19 cellular contexts compared by ENCODE assay signal in the genomic region with DNA sequence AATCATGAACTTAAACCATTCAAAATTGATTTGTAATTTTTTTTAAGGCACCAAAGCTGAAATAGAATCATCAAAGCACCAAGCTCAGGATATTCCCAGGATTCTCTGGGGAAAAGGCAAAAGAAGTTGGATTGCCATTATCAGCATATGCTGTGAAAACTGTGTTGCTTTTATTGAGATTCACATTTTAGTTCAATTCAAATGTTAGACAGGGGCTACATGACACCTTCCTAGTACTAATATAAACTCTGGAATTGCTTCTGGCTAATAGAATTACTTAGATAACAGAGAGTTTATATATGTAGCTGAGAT. TPM values are rescaled to one million over a fixed set of nuclear protein-coding genes. Genes with fewer than 3 reads are reported as not detected.
DNase-seq lines count a peak whose midpoint lies in the region; ATAC-seq and TF ChIP-seq lines count a peak whose summit lies in the region.
"Had no signal": no experiment of that assay in that cellular context is flagged by ENCODE, and none has a peak within 500 bp of the region (broad histone marks: within the 10 kb centered on the region; RNA-seq: fewer than 3 reads in every experiment).

No MANE protein-coding gene starts in this region.

- H3K36me3 ChIP-seq in heart right ventricle = peaks cover 0 to 64% (median 0%) of the 10 kb centered on the region in 9 donors
- peaks cover 0 to 46% (median 0%) of the 10 kb centered on the region in 3 donors for H3K36me3 ChIP-seq in tibial nerve
- H3K36me3 ChIP-seq: neural progenitor cell had no signal

- peaks cover 43% of the 10 kb centered on the region for H3K36me3 Mint-ChIP-seq in dendritic cell treated with granulocyte-macrophage colony-stimulating factor and Interleukin-4, amounts not matched to agents 40 ng/mL and 50 ng/mL, for 4 days (ENCODE audit: low read depth)
- H3K36me3 Mint-ChIP-seq in osteocyte (ENCODE audit: unreplicated experiment) = peaks cover 11% of the 10 kb centered on the region

- TF ChIP-seq POLR2A in tibial nerve (IDR thresholded peaks at IDR 0.05) = no peak

- no peak for ATAC-seq in heart right ventricle
- ATAC-seq: A549, T-cell had no signal

- no peak for TF ChIP-seq EP300 in tibial nerve (IDR thresholded peaks at IDR 0.05)

- H3K9me3 ChIP-seq in heart right ventricle (no peaks in the 10 kb centered on the region), tibial nerve (no peaks in the 10 kb centered on the region)
- H3K9me3 ChIP-seq: A549; BLaER1 treated with 17β-estradiol and CSF1 and Interleukin-3, amounts not matched to agents 10 nM and 100 nM had no signal

- peak overlapping the region; percentile 87 for H3K27ac Mint-ChIP-seq in dendritic cell treated with granulocyte-macrophage colony-stimulating factor and Interleukin-4, amounts not matched to agents 40 ng/mL and 50 ng/mL, for 4 days
- H3K27ac Mint-ChIP-seq in osteocyte (ENCODE audit: unreplicated experiment) = peak overlapping the region; percentile 16
- H3K27ac Mint-ChIP-seq: activated CD4-positive, alpha-beta T cell treated with anti-CD3 and anti-CD28 coated beads, Interleukin-2, amount 10 ng/mL, durations not matched to agents 7 days and 5 days; neural progenitor cell had no signal

- peak overlapping the region; percentile 1 for H3K4me3 Mint-ChIP-seq in dendritic cell treated with granulocyte-macrophage colony-stimulating factor and Interleukin-4, amounts not matched to agents 40 ng/mL and 50 ng/mL, for 4 days
- H3K4me3 Mint-ChIP-seq in osteocyte (ENCODE audit: unreplicated experiment) = no peak overlapping the region
- H3K4me3 Mint-ChIP-seq: activated CD4-positive, alpha-beta T cell treated with anti-CD3 and anti-CD28 coated beads, Interleukin-2, amount 10 ng/mL, durations not matched to agents 7 days and 5 days; endodermal cell; neural progenitor cell; T-cell had no signal

- H3K27me3 ChIP-seq in heart right ventricle = no peaks in the 10 kb centered on the region
- H3K27me3 ChIP-seq in tibial nerve = no peaks in the 10 kb centered on the region
- H3K27me3 ChIP-seq: BLaER1 treated with 17β-estradiol and CSF1 and Interleukin-3, amounts not matched to agents 10 nM and 100 nM; neural progenitor cell had no signal

- in situ Hi-C loops in KBM-7 (cut with MboI; ENCODE audit: low pct_unique_long_range_greater_than_20kb, low sequenced_read_pairs) = no loop called here

- no peak overlapping the region for H3K4me3 ChIP-seq in heart right ventricle
- H3K4me3 ChIP-seq in tibial nerve = no peak overlapping the region
- H3K4me3 ChIP-seq: A549; BLaER1 treated with 17β-estradiol and CSF1 and Interleukin-3, amounts not matched to agents 10 nM and 100 nM; neural progenitor cell had no signal

- H3K9me3 Mint-ChIP-seq in dendritic cell treated with granulocyte-macrophage colony-stimulating factor and Interleukin-4, amounts not matched to agents 40 ng/mL and 50 ng/mL, for 4 days = no peaks in the 10 kb centered on the region
- no peaks in the 10 kb centered on the region for H3K9me3 Mint-ChIP-seq in osteocyte (ENCODE audit: unreplicated experiment)
- H3K9me3 Mint-ChIP-seq: activated CD4-positive, alpha-beta T cell treated with anti-CD3 and anti-CD28 coated beads, Interleukin-2, amount 10 ng/mL, durations not matched to agents 7 days and 5 days; endodermal cell; neural progenitor cell; T-cell had no signal

- peaks cover 2 to 55% (median 18%) of the 10 kb centered on the region in 9 donors for H3K4me1 ChIP-seq in heart right ventricle
- H3K4me1 ChIP-seq in tibial nerve = peaks cover 0 to 32% (median 4%) of the 10 kb centered on the region in 4 donors
- H3K4me1 ChIP-seq: A549 had no signal

- intact Hi-C loops in heart right ventricle (cut with DNase I) (no loop called here), cardiac septum (cut with DNase I) (no loop called here)
- intact Hi-C loops in dendritic cell treated with granulocyte-macrophage colony-stimulating factor and Interleukin-4, amounts not matched to agents 40 ng/mL and 50 ng/mL, for 4 days (cut with micrococcal nuclease) = no loop called here

- no peak for TF ChIP-seq CTCF in heart right ventricle (IDR thresholded peaks at IDR 0.05)
- TF ChIP-seq CTCF in osteocyte (IDR thresholded peaks at IDR 0.05) = no peak
- no peak for TF ChIP-seq CTCF in tibial nerve (IDR thresholded peaks at IDR 0.05)

- no peaks in the 10 kb centered on the region for H3K27me3 Mint-ChIP-seq in dendritic cell treated with granulocyte-macrophage colony-stimulating factor and Interleukin-4, amounts not matched to agents 40 ng/mL and 50 ng/mL, for 4 days
- H3K27me3 Mint-ChIP-seq in osteocyte (ENCODE audit: unreplicated experiment) = no peaks in the 10 kb centered on the region
- H3K27me3 Mint-ChIP-seq: activated CD4-positive, alpha-beta T cell treated with anti-CD3 and anti-CD28 coated beads, Interleukin-2, amount 10 ng/mL, durations not matched to agents 7 days and 5 days; T-cell had no signal

- DNase-seq in heart right ventricle = no peak
- DNase-seq in cardiac septum (ENCODE audit: low spot score) = no peak
- DNase-seq in osteocyte (ENCODE audit: extremely low spot score, unreplicated experiment) = no peak
- no peak for DNase-seq in tibial nerve (ENCODE audit: low spot score in 2 of 2)
- DNase-seq in NCI-H128 (lab: John Stamatoyannopoulos, UW; ENCODE audit: unreplicated experiment) = no peak
- DNase-seq in mesenteric fat pad (ENCODE audit: low spot score) = no peak
- no peak for DNase-seq in KBM-7
- DNase-seq: activated CD4-positive, alpha-beta T cell treated with anti-CD3 and anti-CD28 coated beads, Interleukin-2, amount 10 ng/mL, durations not matched to agents 7 days and 5 days; activated naive CD4-positive, alpha-beta T cell; midbrain; NCI-H1092 treated with DMSO at 0.1 percent for 48 hours; NCI-H2107; stimulated activated naive CD4-positive, alpha-beta T cell; T-cell had no signal

- peak overlapping the region in 6 of 10 donors; percentile 1 to 79 (median 32) for H3K27ac ChIP-seq in heart right ventricle
- H3K27ac ChIP-seq in tibial nerve = peak overlapping the region in 3 of 4 donors; percentile 4 to 77 (median 38)
- H3K27ac ChIP-seq: A549, neural progenitor cell had no signal

- peaks cover 70% of the 10 kb centered on the region for H3K4me1 Mint-ChIP-seq in dendritic cell treated with granulocyte-macrophage colony-stimulating factor and Interleukin-4, amounts not matched to agents 40 ng/mL and 50 ng/mL, for 4 days (ENCODE audit: low read depth)
- peaks cover 13% of the 10 kb centered on the region for H3K4me1 Mint-ChIP-seq in osteocyte (ENCODE audit: unreplicated experiment)

RNA-seq across cellular contexts. Expression of a gene that starts 4.3 kb away (rescaled TPM):
- total RNA-seq in heart right ventricle = 10 to 100 TPM in 8 of 10 donors, 1 to 10 TPM in 2; 8.3 to 15.7 (median 11.5) TPM
- 10 to 100 TPM in 1 of 2 donors, 1 to 10 TPM in 1; 7.2 to 12.9 TPM for polyA plus RNA-seq in heart right ventricle
- total RNA-seq in cardiac septum = 16.0 TPM
- 32.2 and 39.1 TPM in 2 replicates for total RNA-seq in osteocyte
- total RNA-seq in tibial nerve = 10 to 100 TPM; 44.8 to 99.3 (median 61.7) TPM
- 41.6 TPM for total RNA-seq in mesenteric fat pad

RNA-seq across cellular contexts. Expression of a gene that starts 30.3 kb away (rescaled TPM):
- total RNA-seq in heart right ventricle = 10 to 100 TPM; 35.2 to 72.5 (median 43.5) TPM
- polyA plus RNA-seq in heart right ventricle = 100 to 1,000 TPM in 1 of 2 donors, 10 to 100 TPM in 1; 64.1 to 139 TPM
- 57.1 TPM for total RNA-seq in cardiac septum
- 164 and 186 TPM in 2 replicates for total RNA-seq in osteocyte
- total RNA-seq in tibial nerve = 100 to 1,000 TPM; 104 to 138 (median 121) TPM
- 91.5 TPM for total RNA-seq in mesenteric fat pad

RNA-seq across cellular contexts. Expression of a gene that starts 33.8 kb away (rescaled TPM):
- total RNA-seq in heart right ventricle = 10 to 100 TPM; 18.6 to 31.4 (median 21.5) TPM
- 10 to 100 TPM; 48.2 to 82.1 TPM for polyA plus RNA-seq in heart right ventricle
- 19.5 TPM for total RNA-seq in cardiac septum
- total RNA-seq in osteocyte = 19.9 and 22.3 TPM in 2 replicates
- total RNA-seq in tibial nerve = 10 to 100 TPM in 3 of 4 donors, 1 to 10 TPM in 1; 8.2 to 33.0 (median 16.2) TPM
- total RNA-seq in mesenteric fat pad = 17.7 TPM

RNA-seq across cellular contexts. Expression of a gene that starts 58.7 kb away (rescaled TPM):
- 10 to 100 TPM in 9 of 10 donors, 1 to 10 TPM in 1; 9.4 to 16.7 (median 12.7) TPM for total RNA-seq in heart right ventricle
- 1 to 10 TPM; 8.5 to 9.9 TPM for polyA plus RNA-seq in heart right ventricle
- 12.7 TPM for total RNA-seq in cardiac septum
- total RNA-seq in osteocyte = 37.6 and 38.2 TPM in 2 replicates
- 10 to 100 TPM; 26.4 to 43.5 (median 35.1) TPM for total RNA-seq in tibial nerve
- 24.2 TPM for total RNA-seq in mesenteric fat pad
